ENCODE assay signal across 8 cellular contexts in the genomic region with DNA sequence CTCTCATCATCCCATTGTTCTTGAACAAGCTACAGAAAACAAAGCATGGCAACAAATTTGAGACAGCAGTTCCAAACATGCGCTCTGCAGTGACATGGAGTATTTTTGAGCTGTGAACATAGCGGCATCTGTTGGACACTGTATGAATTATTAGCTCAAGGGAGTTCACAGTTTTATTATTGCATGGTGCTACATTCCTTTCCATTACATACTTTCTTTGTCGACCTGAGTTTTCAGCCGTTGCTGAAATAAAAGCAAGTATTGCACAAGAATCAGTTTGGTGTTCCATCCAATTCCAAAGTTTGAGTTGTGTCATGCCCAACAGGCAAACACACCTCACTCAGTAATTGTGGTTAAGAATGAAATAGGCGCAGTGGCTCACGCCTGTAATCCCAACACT. TPM values are rescaled to one million over a fixed set of nuclear protein-coding genes. Genes with fewer than 3 reads are reported as not detected.
DNase-seq lines count a peak whose midpoint lies in the region; ATAC-seq, FAIRE-seq and TF ChIP-seq lines count a peak whose summit lies in the region.

No MANE protein-coding gene starts in this region.

- H3K4me1 ChIP-seq in Caco-2 = no peaks in the 10 kb centered on the region

- BruUV-seq in Caco-2 (replicated peaks; lab: Mats Ljungman, UMichigan) = no TSS peak

- H3K36me3 Mint-ChIP-seq in Caco-2 (ENCODE audit: insufficient read depth, unreplicated experiment) = peaks cover 7% of the 10 kb centered on the region

- TF ChIP-seq CTCF in Caco-2 (IDR thresholded peaks at IDR 0.05; ENCODE audit: insufficient read depth in 1 of 2, low read depth in 1 of 2, low read length in 1 of 2, severe bottlenecking in 1 of 2, unreplicated experiment in 1 of 2) (peak; percentile 55 to 63), retinal pigment epithelial cell (conservative IDR thresholded peaks at IDR 0.05; ENCODE audit: low read depth, low read length) (peak; percentile 56)

- no peak for TF ChIP-seq POLR2A in H54 (IDR thresholded peaks at IDR 0.05; ENCODE audit: low read depth, low read length)

- peaks cover 14% of the 10 kb centered on the region for H3K4me1 Mint-ChIP-seq in Caco-2 (ENCODE audit: low read depth, unreplicated experiment)

- H3K27me3 ChIP-seq in Caco-2 (replicated peaks; ENCODE audit: control insufficient read depth, insufficient read depth, low read length) = no peaks in the 10 kb centered on the region

- CTCF ChIA-PET in Caco-2 (lab: Charles Lee) = interaction anchor here (0.7 to 1.4 kb wide), 21 partner anchors 10 to 1772 kb away, joined by 3 to 49 read pairs (median 5); partner anchors contain the start of genes ERCC5 and TPP2

- H3K9me3 ChIP-seq in Caco-2 = no peaks in the 10 kb centered on the region

- H3K27ac Mint-ChIP-seq in Caco-2 (ENCODE audit: unreplicated experiment) = peak overlapping the region; percentile 80

- peak; percentile 99 for FAIRE-seq in H54 (lab: Jason Lieb, UNC)

- H3K9me3 Mint-ChIP-seq in Caco-2 (ENCODE audit: unreplicated experiment) = peaks cover 8% of the 10 kb centered on the region

- DNase-seq in Caco-2 (peak in 1 of 2 experiments; percentile 68), H54 (ENCODE audit: insufficient read length, low spot score) (no peak), NCI-H69 (lab: John Stamatoyannopoulos, UW) (peak; percentile 67), epithelial cell of prostate (ENCODE audit: low read depth, low spot score) (peak; percentile 78), retinal pigment epithelial cell (ENCODE audit: low read depth) (no peak)
- DNase-seq in effector CD8-positive, alpha-beta T cell (lab: John Stamatoyannopoulos, UW) = no peak
- DNase-seq in activated CD4-positive, CD25-positive, alpha-beta regulatory T cell treated with anti-CD3 and anti-CD28 coated beads, Interleukin-2, amount 50 U/mL, for 72 hours = no peak

- intact Hi-C loops in Caco-2 (cut with micrococcal nuclease; ENCODE audit: unreplicated experiment) = loop anchor here (1.0 to 2.0 kb wide), 9 partner anchors 21 to 145 kb away; no protein-coding TSS in a partner anchor

- peak overlapping the region; percentile 62 for H3K27ac ChIP-seq in epithelial cell of prostate

- no peak for ATAC-seq in GM18519 (IDR thresholded peaks at IDR 0.05; ENCODE audit: low FRiP score, unreplicated experiment)

- H3K36me3 ChIP-seq in Caco-2 (ENCODE audit: control insufficient read depth, insufficient read depth, low read length) = no peaks in the 10 kb centered on the region

- POLR2A ChIA-PET in Caco-2 (lab: Charles Lee) = interaction anchor here (0.6 to 1.0 kb wide), 3 partner anchors 121 to 133 kb away, joined by 3 to 10 read pairs (median 10); partner anchors contain the start of genes ERCC5 and TPP2

- no peak overlapping the region for H3K4me3 Mint-ChIP-seq in Caco-2 (ENCODE audit: unreplicated experiment)

- peaks cover 6% of the 10 kb centered on the region for H3K27me3 Mint-ChIP-seq in Caco-2 (ENCODE audit: insufficient read depth, unreplicated experiment)

- H3K4me3 ChIP-seq in Caco-2 (ENCODE audit: low read depth, low read length) = no peak overlapping the region
- no peak overlapping the region for H3K4me3 ChIP-seq in retinal pigment epithelial cell (ENCODE audit: low read length)

RNA-seq across cellular contexts. Expression of gene METTL21C, which starts 30.1 kb away (rescaled TPM):
- not detected in 2 replicates for total RNA-seq in Caco-2 (2022)

RNA-seq across cellular contexts. Expression of gene TEX30, which starts 48.7 kb away (rescaled TPM):
- total RNA-seq in Caco-2 (2022) = 27.5 and 30.4 TPM in 2 replicates

Comparison
In these comparisons a context has a peak if more than half of its experiments do, and no peak if none do; other contexts are left out.
1. DNase-seq: peak in NCI-H69 (single experiment) and epithelial cell of prostate (single experiment); none in H54 (single experiment), retinal pigment epithelial cell (single experiment), effector CD8-positive, alpha-beta T cell (single experiment) and activated CD4-positive, CD25-positive, alpha-beta regulatory T cell treated with anti-CD3 and anti-CD28 coated beads, Interleukin-2, amount 50 U/mL, for 72 hours (single experiment).